1 cellular context compared by ENCODE assay signal in the genomic region with DNA sequence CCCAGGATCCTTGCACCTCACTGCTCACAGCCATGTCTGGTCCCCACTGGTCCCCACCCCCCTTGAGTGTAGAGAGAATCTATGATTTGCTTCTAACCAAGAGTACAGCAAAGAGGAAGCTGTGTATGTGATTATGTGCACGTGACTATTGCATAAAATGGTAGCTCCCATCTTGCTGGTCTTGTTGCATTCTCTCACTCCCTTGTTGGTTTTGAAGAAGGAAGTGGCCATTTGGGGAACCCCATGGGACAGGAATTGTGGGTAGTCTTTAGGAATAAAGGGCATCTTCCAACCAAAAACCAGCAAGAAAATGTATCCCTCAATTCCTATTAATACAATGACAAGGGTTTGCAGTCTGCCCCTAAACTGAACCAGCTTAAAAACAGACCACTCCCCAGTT.
TF ChIP-seq lines count a peak whose summit lies in the region.

No MANE protein-coding gene starts in this region.

TF ChIP-seq in HepG2, 621 proteins besides CTCF, POLR2A, EP300 and RAD21 (continued from another document):
- TF ChIP-seq, protein P1, sequence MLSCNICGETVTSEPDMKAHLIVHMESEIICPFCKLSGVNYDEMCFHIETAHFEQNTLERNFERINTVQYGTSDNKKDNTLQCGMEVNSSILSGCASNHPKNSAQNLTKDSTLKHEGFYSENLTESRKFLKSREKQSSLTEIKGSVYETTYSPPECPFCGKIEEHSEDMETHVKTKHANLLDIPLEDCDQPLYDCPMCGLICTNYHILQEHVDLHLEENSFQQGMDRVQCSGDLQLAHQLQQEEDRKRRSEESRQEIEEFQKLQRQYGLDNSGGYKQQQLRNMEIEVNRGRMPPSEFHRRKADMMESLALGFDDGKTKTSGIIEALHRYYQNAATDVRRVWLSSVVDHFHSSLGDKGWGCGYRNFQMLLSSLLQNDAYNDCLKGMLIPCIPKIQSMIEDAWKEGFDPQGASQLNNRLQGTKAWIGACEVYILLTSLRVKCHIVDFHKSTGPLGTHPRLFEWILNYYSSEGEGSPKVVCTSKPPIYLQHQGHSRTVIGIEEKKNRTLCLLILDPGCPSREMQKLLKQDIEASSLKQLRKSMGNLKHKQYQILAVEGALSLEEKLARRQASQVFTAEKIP (CRISPR knock-in tag; IDR thresholded peaks at IDR 0.05; ENCODE audit: borderline replicate concordance): no peak
- TF ChIP-seq ZNF749 (CRISPR knock-in tag; IDR thresholded peaks at IDR 0.05; ENCODE audit: borderline replicate concordance) (no peak), CEBPB (IDR thresholded peaks at IDR 0.05; ENCODE audit: borderline replicate concordance, low read depth, low read length) (no peak), SRSF4 (IDR thresholded peaks at IDR 0.05; ENCODE audit: low read depth, low read length, poor library complexity, severe bottlenecking) (no peak), PHF20 (CRISPR knock-in tag; IDR thresholded peaks at IDR 0.05) (no peak), FOXK2 (IDR thresholded peaks at IDR 0.05) (no peak), SP4 (CRISPR knock-in tag; IDR thresholded peaks at IDR 0.05) (no peak), MZF1 (CRISPR knock-in tag; IDR thresholded peaks at IDR 0.05; ENCODE audit: borderline replicate concordance) (no peak), ZNF564 (CRISPR knock-in tag; IDR thresholded peaks at IDR 0.05) (no peak), ATRX (CRISPR knock-in tag; IDR thresholded peaks at IDR 0.05; ENCODE audit: borderline replicate concordance) (no peak), ZNF225 (CRISPR knock-in tag; IDR thresholded peaks at IDR 0.05) (no peak), YEATS2 (CRISPR knock-in tag; IDR thresholded peaks at IDR 0.05; ENCODE audit: borderline replicate concordance) (no peak)
- TF ChIP-seq, protein P2, sequence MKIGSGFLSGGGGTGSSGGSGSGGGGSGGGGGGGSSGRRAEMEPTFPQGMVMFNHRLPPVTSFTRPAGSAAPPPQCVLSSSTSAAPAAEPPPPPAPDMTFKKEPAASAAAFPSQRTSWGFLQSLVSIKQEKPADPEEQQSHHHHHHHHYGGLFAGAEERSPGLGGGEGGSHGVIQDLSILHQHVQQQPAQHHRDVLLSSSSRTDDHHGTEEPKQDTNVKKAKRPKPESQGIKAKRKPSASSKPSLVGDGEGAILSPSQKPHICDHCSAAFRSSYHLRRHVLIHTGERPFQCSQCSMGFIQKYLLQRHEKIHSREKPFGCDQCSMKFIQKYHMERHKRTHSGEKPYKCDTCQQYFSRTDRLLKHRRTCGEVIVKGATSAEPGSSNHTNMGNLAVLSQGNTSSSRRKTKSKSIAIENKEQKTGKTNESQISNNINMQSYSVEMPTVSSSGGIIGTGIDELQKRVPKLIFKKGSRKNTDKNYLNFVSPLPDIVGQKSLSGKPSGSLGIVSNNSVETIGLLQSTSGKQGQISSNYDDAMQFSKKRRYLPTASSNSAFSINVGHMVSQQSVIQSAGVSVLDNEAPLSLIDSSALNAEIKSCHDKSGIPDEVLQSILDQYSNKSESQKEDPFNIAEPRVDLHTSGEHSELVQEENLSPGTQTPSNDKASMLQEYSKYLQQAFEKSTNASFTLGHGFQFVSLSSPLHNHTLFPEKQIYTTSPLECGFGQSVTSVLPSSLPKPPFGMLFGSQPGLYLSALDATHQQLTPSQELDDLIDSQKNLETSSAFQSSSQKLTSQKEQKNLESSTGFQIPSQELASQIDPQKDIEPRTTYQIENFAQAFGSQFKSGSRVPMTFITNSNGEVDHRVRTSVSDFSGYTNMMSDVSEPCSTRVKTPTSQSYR (CRISPR knock-in tag; IDR thresholded peaks at IDR 0.05; ENCODE audit: borderline replicate concordance): no peak
- TF ChIP-seq, protein P3, sequence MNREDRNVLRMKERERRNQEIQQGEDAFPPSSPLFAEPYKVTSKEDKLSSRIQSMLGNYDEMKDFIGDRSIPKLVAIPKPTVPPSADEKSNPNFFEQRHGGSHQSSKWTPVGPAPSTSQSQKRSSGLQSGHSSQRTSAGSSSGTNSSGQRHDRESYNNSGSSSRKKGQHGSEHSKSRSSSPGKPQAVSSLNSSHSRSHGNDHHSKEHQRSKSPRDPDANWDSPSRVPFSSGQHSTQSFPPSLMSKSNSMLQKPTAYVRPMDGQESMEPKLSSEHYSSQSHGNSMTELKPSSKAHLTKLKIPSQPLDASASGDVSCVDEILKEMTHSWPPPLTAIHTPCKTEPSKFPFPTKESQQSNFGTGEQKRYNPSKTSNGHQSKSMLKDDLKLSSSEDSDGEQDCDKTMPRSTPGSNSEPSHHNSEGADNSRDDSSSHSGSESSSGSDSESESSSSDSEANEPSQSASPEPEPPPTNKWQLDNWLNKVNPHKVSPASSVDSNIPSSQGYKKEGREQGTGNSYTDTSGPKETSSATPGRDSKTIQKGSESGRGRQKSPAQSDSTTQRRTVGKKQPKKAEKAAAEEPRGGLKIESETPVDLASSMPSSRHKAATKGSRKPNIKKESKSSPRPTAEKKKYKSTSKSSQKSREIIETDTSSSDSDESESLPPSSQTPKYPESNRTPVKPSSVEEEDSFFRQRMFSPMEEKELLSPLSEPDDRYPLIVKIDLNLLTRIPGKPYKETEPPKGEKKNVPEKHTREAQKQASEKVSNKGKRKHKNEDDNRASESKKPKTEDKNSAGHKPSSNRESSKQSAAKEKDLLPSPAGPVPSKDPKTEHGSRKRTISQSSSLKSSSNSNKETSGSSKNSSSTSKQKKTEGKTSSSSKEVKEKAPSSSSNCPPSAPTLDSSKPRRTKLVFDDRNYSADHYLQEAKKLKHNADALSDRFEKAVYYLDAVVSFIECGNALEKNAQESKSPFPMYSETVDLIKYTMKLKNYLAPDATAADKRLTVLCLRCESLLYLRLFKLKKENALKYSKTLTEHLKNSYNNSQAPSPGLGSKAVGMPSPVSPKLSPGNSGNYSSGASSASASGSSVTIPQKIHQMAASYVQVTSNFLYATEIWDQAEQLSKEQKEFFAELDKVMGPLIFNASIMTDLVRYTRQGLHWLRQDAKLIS (CRISPR knock-in tag; IDR thresholded peaks at IDR 0.05): no peak
- TF ChIP-seq, protein P4, sequence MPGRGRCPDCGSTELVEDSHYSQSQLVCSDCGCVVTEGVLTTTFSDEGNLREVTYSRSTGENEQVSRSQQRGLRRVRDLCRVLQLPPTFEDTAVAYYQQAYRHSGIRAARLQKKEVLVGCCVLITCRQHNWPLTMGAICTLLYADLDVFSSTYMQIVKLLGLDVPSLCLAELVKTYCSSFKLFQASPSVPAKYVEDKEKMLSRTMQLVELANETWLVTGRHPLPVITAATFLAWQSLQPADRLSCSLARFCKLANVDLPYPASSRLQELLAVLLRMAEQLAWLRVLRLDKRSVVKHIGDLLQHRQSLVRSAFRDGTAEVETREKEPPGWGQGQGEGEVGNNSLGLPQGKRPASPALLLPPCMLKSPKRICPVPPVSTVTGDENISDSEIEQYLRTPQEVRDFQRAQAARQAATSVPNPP (CRISPR knock-in tag; IDR thresholded peaks at IDR 0.05): no peak
- TF ChIP-seq, protein P5, sequence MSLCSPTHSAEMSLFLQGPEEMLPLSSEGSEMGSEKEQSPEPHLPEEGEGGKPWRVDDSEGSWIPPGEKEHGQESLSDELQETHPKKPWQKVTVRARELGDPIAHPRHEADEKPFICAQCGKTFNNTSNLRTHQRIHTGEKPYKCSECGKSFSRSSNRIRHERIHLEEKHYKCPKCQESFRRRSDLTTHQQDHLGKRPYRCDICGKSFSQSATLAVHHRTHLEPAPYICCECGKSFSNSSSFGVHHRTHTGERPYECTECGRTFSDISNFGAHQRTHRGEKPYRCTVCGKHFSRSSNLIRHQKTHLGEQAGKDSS (CRISPR knock-in tag; IDR thresholded peaks at IDR 0.05; ENCODE audit: borderline replicate concordance, low read depth): no peak
- TF ChIP-seq, protein P6, sequence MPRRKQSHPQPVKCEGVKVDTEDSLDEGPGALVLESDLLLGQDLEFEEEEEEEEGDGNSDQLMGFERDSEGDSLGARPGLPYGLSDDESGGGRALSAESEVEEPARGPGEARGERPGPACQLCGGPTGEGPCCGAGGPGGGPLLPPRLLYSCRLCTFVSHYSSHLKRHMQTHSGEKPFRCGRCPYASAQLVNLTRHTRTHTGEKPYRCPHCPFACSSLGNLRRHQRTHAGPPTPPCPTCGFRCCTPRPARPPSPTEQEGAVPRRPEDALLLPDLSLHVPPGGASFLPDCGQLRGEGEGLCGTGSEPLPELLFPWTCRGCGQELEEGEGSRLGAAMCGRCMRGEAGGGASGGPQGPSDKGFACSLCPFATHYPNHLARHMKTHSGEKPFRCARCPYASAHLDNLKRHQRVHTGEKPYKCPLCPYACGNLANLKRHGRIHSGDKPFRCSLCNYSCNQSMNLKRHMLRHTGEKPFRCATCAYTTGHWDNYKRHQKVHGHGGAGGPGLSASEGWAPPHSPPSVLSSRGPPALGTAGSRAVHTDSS (CRISPR knock-in tag; conservative IDR thresholded peaks at IDR 0.05): no peak
